Comparison of ENCODE assay signal across 20 cellular contexts in genomic region chr1:19828546-19828945, GRCh38. TPM values are rescaled to one million over a fixed set of nuclear protein-coding genes. Genes with fewer than 3 reads are reported as not detected.
DNase-seq lines count a peak whose midpoint lies in the region; ATAC-seq and TF ChIP-seq lines count a peak whose summit lies in the region.
"Had no signal": no experiment of that assay in that cellular context is flagged by ENCODE, and none has a peak within 500 bp of the region (broad histone marks: within the 10 kb centered on the region; RNA-seq: fewer than 3 reads in every experiment).

No MANE protein-coding gene starts in this region.

- H3K4me2 ChIP-seq in HCT116 (ENCODE audit: low read length) (no peak overlapping the region), mammary epithelial cell (ENCODE audit: insufficient read depth, low read depth, low read length) (no peak overlapping the region), hepatocyte (no peak overlapping the region)

- H3K79me2 ChIP-seq in HCT116 (ENCODE audit: insufficient read depth, low read length) (no peaks in the 10 kb centered on the region), mammary epithelial cell (ENCODE audit: insufficient read depth, low read length) (no peaks in the 10 kb centered on the region), hepatocyte (no peaks in the 10 kb centered on the region)

- H3K9ac ChIP-seq in HCT116 (ENCODE audit: low read length) (no peak overlapping the region), mammary epithelial cell (ENCODE audit: insufficient read depth, low read length) (no peak overlapping the region)

- dilution Hi-C loops in mammary epithelial cell (cut with HindIII; ENCODE audit: low sequenced_read_pairs), result no loop called here

- intact Hi-C loops in HCT116 (cut with micrococcal nuclease) (no loop called here), mammary epithelial cell (cut with micrococcal nuclease) (no loop called here)

- H3K36me3 ChIP-seq in HCT116 (ENCODE audit: control insufficient read depth in 1 of 2, insufficient read depth in 2 of 2, low read length in 2 of 2), result no peaks in the 10 kb centered on the region
- H3K36me3 ChIP-seq in mammary epithelial cell (ENCODE audit: insufficient read depth, low read length), result no peaks in the 10 kb centered on the region
- no peaks in the 10 kb centered on the region for H3K36me3 ChIP-seq in hepatocyte (replicated peaks; ENCODE audit: insufficient read depth, low read depth)
- H3K36me3 ChIP-seq: SJCRH30 had no signal

- H3K9me2 ChIP-seq in HCT116 (ENCODE audit: insufficient read depth) (no peaks in the 10 kb centered on the region), hepatocyte (replicated peaks; ENCODE audit: insufficient read depth) (no peaks in the 10 kb centered on the region)

- H3K27ac ChIP-seq in HCT116 (ENCODE audit: low read depth, low read length), result no peak overlapping the region
- no peak overlapping the region for H3K27ac ChIP-seq in mammary epithelial cell (ENCODE audit: insufficient read depth, low read depth, low read length)
- no peak overlapping the region for H3K27ac ChIP-seq in hepatocyte
- H3K27ac ChIP-seq: SJCRH30 had no signal

- H2AFZ ChIP-seq in HCT116 (ENCODE audit: low read depth, low read length, poor library complexity, severe bottlenecking), result no peak overlapping the region
- H2AFZ ChIP-seq in mammary epithelial cell (ENCODE audit: low read depth, low read length), result no peak overlapping the region
- H2AFZ ChIP-seq in hepatocyte, result no peak overlapping the region

- no peak overlapping the region for H3K4me3 ChIP-seq in HCT116 (replicated peaks in 1 of 2; ENCODE audit: low read depth in 1 of 2, low read length in 2 of 2)
- H3K4me3 ChIP-seq in mammary epithelial cell (replicated peaks in 1 of 3; ENCODE audit: insufficient read depth in 1 of 3, low read depth in 2 of 3, low read length in 3 of 3), result no peak overlapping the region
- H3K4me3 ChIP-seq in hepatocyte, result no peak overlapping the region
- H3K4me3 ChIP-seq: SJCRH30 had no signal

- H3K27me3 ChIP-seq in HCT116 (ENCODE audit: insufficient read depth, low read length) (no peaks in the 10 kb centered on the region), mammary epithelial cell (ENCODE audit: insufficient read depth, low read length) (no peaks in the 10 kb centered on the region), hepatocyte (no peaks in the 10 kb centered on the region)
- H3K27me3 ChIP-seq: SJCRH30 had no signal

- DNase-seq in Daoy (ENCODE audit: low read depth) (peak; percentile 30), HCT116 (ENCODE audit: low read depth, low spot score) (no peak), mammary epithelial cell (peak; percentile 21), hepatocyte (ENCODE audit: low spot score) (peak; percentile 27), dermis blood vessel endothelial cell (no peak), globus pallidus (ENCODE audit: low spot score) (no peak), cerebellum (ENCODE audit: low spot score) (no peak)
- DNase-seq: Calu3; CD4-positive, alpha-beta memory T cell; DMS53; NCI-H1105; NCI-H1694 treated with DMSO at 0.1 percent for 48 hours; NCI-H2107; NCI-H2227 treated with DMSO at 0.1 percent for 48 hours; NCI-H526; SJCRH30 had no signal

- no peak for TF ChIP-seq POLR2A in HCT116 (IDR thresholded peaks at IDR 0.05; ENCODE audit: borderline replicate concordance, extremely low read depth, insufficient read depth, insufficient read length)
- no peak for TF ChIP-seq POLR2A in GM18505 (IDR thresholded peaks at IDR 0.05; ENCODE audit: borderline replicate concordance, extremely low read depth, insufficient read depth, insufficient read length)

- 74% methylated on average over 3 of the region's 3 CpGs for WGBS in mammary epithelial cell (ENCODE audit: low coverage, missing lambda C conversion rate)
- 75% methylated on average over 3 of the region's 3 CpGs for WGBS in hepatocyte (ENCODE audit: low lambda C conversion rate, missing lambda C conversion rate)

- H3K9me3 ChIP-seq in HCT116 (ENCODE audit: control insufficient read depth in 1 of 2, insufficient read depth in 1 of 2, low read depth in 1 of 2, low read length in 2 of 2) (no peaks in the 10 kb centered on the region), mammary epithelial cell (replicated peaks; ENCODE audit: insufficient read depth, low read length) (peaks cover 8% of the 10 kb centered on the region), hepatocyte (ENCODE audit: low read depth) (no peaks in the 10 kb centered on the region)

- no peak for TF ChIP-seq CTCF in HCT116 (IDR thresholded peaks at IDR 0.05 in 2 of 3, conservative IDR thresholded peaks at IDR 0.05 in 1 of 3; ENCODE audit: borderline replicate concordance in 1 of 3, insufficient read depth in 1 of 3, low read depth in 2 of 3, low read length in 2 of 3)
- no peak for TF ChIP-seq CTCF in mammary epithelial cell (conservative IDR thresholded peaks at IDR 0.05 in 1 of 2, IDR thresholded peaks at IDR 0.05 in 1 of 2; ENCODE audit: extremely low read depth in 1 of 2, insufficient read depth in 1 of 2, low read depth in 1 of 2, low read length in 2 of 2)
- no peak for TF ChIP-seq CTCF in hepatocyte (IDR thresholded peaks at IDR 0.05; ENCODE audit: poor library complexity)

- no peak for ATAC-seq in HCT116
- no peak for ATAC-seq in GM18505 (IDR thresholded peaks at IDR 0.05; ENCODE audit: unreplicated experiment)

- POLR2A ChIA-PET in HCT116 (lab: Charles Lee), result interaction anchor here (0.9 kb wide), 1 partner anchor 53 kb away, joined by 3 read pairs; the partner anchor contains the start of gene OTUD3

- H4K20me1 ChIP-seq in HCT116 (ENCODE audit: insufficient read depth) (no peaks in the 10 kb centered on the region), mammary epithelial cell (ENCODE audit: insufficient read depth, low read length) (no peaks in the 10 kb centered on the region), hepatocyte (ENCODE audit: insufficient read depth, poor library complexity, severe bottlenecking) (no peaks in the 10 kb centered on the region)

- CTCF ChIA-PET in HCT116 (lab: Charles Lee) (no interaction called here), mammary epithelial cell (lab: Charles Lee; ENCODE audit: low non-redundant PET) (no interaction called here)

- RAD21 ChIA-PET in HCT116 (lab: Charles Lee; ENCODE audit: low non-redundant PET in 1 of 2, low total read pairs in 2 of 2, uncharacterized antibody in 2 of 2, unreplicated experiment in 2 of 2), result no interaction called here

- no peak for TF ChIP-seq RAD21 in HCT116 (IDR thresholded peaks at IDR 0.05; ENCODE audit: low read depth)

- BruUV-seq in HCT116 (replicated peaks; lab: Mats Ljungman, UMichigan) (no TSS peak), mammary epithelial cell (replicated peaks; lab: Mats Ljungman, UMichigan) (no TSS peak)

- peaks cover 0 to 11% of the 10 kb centered on the region in 2 experiments; a peak in 1 of 4 replicates for H3K4me1 ChIP-seq in HCT116 (ENCODE audit: control insufficient read depth in 1 of 2, insufficient read depth in 2 of 2, low read length in 2 of 2)
- no peaks in the 10 kb centered on the region for H3K4me1 ChIP-seq in mammary epithelial cell (ENCODE audit: insufficient read depth, low read length)
- H3K4me1 ChIP-seq in hepatocyte (ENCODE audit: insufficient read depth), result no peaks in the 10 kb centered on the region

- in situ Hi-C loops in mammary epithelial cell (cut with MboI; ENCODE audit: low sequenced_read_pairs in 2 of 2), result no loop called here

TF ChIP-seq in HCT116, 20 proteins besides CTCF, POLR2A, EP300 and RAD21:
- TF ChIP-seq CEBPB (IDR thresholded peaks at IDR 0.05; ENCODE audit: low read depth) (peak; percentile 8; the same call in 1 of the 2 replicates), SIN3A (IDR thresholded peaks at IDR 0.05; ENCODE audit: low read depth) (no peak)
TF ChIP-seq in HCT116: peak in this region for 1.

RNA-seq across cellular contexts. Expression of gene RNF186, which starts 13.5 kb away (rescaled TPM):
- not detected in 2 replicates for total RNA-seq in Daoy (2014; rRNA removed; shearing (Covaris generic))
- not detected for total RNA-seq in HCT116 (2021; ENCODE audit: unreplicated experiment)
- not detected in 2 replicates for polyA plus RNA-seq in HCT116 (2012)
- not detected for total RNA-seq in mammary epithelial cell
- polyA plus RNA-seq in mammary epithelial cell, result not detected
- polyA minus RNA-seq in mammary epithelial cell, result not detected
- 0.93 and 1.4 TPM in 2 replicates for total RNA-seq in hepatocyte
- 1.4 and 2.0 TPM in 2 replicates for polyA plus RNA-seq in hepatocyte
- total RNA-seq in dermis blood vessel endothelial cell, result not detected in 2 replicates
- total RNA-seq in cerebellum, result not detected
- total RNA-seq: A172; Calu3; CD4-positive, alpha-beta memory T cell; H1 had no signal
- polyA plus RNA-seq: BJ; CD4-positive, alpha-beta memory T cell; H1 had no signal

RNA-seq across cellular contexts. Expression of gene TMCO4, which starts 28.8 kb away (rescaled TPM):
- total RNA-seq in Daoy (2014; rRNA removed; shearing (Covaris generic)), result 8.1 and 15.5 TPM in 2 replicates
- total RNA-seq in HCT116 (2021; ENCODE audit: unreplicated experiment), result 12.7 TPM
- 13.1 and 13.8 TPM in 2 replicates for polyA plus RNA-seq in HCT116 (2012)
- 10 to 100 TPM in 1 of 2 donors, 1 to 10 TPM in 1; 5.7 to 16.2 TPM for total RNA-seq in mammary epithelial cell
- 4.5 TPM for polyA plus RNA-seq in mammary epithelial cell
- 3.3 TPM for polyA minus RNA-seq in mammary epithelial cell
- total RNA-seq in hepatocyte, result 12.0 and 13.0 TPM in 2 replicates
- polyA plus RNA-seq in hepatocyte, result 8.7 and 12.7 TPM in 2 replicates
- total RNA-seq in dermis blood vessel endothelial cell, result 10.6 and 11.4 TPM in 2 replicates
- 0.82 TPM for total RNA-seq in cerebellum

RNA-seq across cellular contexts. Expression of gene OTUD3, which starts 53.6 kb away (rescaled TPM):
- 4.7 and 5.0 TPM in 2 replicates for total RNA-seq in Daoy (2014; rRNA removed; shearing (Covaris generic))
- total RNA-seq in HCT116 (2021; ENCODE audit: unreplicated experiment) (15.0 TPM), mammary epithelial cell (10 to 100 TPM in 1 of 2 donors, 1 to 10 TPM in 1; 3.3 to 11.5 TPM), hepatocyte (9.2 and 9.3 TPM in 2 replicates), dermis blood vessel endothelial cell (3.9 and 4.0 TPM in 2 replicates), cerebellum (20.2 TPM)
- polyA plus RNA-seq in HCT116 (2012), result 6.0 and 6.4 TPM in 2 replicates
- polyA plus RNA-seq in mammary epithelial cell (2.2 TPM), hepatocyte (3.0 and 4.1 TPM in 2 replicates)
- polyA minus RNA-seq in mammary epithelial cell, result 0.62 TPM

Comparison
In these comparisons a context has a peak if more than half of its experiments do, and no peak if none do; other contexts are left out.
1. DNase-seq: peak in Daoy (single experiment), mammary epithelial cell (single experiment) and hepatocyte (single experiment); none in HCT116 (single experiment), dermis blood vessel endothelial cell (single experiment), globus pallidus (single experiment) and cerebellum (single experiment).